Comparison of ENCODE assay signal across 8 cellular contexts in the genomic region with DNA sequence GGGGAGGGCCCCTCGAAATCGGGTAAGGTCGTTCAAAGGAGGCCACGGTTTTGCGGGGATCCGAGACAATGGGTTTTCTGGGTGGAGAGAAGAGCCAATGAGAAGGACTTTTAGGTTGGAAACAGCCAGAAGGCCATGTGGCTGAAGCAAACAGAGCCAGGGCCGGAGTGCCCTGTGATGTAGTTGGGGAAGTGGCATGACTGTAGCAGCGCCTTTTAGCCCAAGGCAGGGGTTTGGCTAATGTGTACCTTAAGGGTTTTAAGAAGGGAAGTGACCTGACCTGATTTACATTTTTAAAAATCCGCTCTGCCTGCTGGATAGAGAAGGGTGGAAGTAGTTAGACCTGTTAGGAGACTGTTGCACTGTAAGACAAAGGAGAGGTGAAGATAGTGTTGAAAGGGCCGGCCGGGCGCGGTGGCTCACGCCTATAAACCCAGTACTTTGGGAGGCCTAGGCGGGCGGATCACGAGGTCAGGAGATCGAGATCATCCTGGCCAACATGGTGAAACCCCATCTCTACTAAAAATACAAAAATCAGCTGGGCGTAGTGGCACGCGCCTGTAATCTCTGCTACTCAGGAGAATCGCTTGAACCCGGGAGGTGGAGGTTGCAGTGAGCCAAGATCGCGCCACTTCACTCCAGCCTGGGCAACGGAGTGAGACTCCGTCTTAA. TPM values are rescaled to one million over a fixed set of nuclear protein-coding genes. Genes with fewer than 3 reads are reported as not detected.
DNase-seq lines count a peak whose midpoint lies in the region; ATAC-seq, FAIRE-seq and TF ChIP-seq lines count a peak whose summit lies in the region.

No MANE protein-coding gene starts in this region.

- no peak for TF ChIP-seq EP300 in Ishikawa (IDR thresholded peaks at IDR 0.05; ENCODE audit: borderline replicate concordance)

- H3K27me3 Mint-ChIP-seq in T-cell: no peaks in the 10 kb centered on the region

- ATAC-seq in T-cell (replicated peaks in 1 of 4) (no peak), left colon (peak; percentile 33)

- no peak for TF ChIP-seq CTCF in colonic mucosa (IDR thresholded peaks at IDR 0.05)

- peak overlapping the region; percentile 74 for H3K4me3 ChIP-seq in colonic mucosa

- H3K4me1 Mint-ChIP-seq in T-cell: peaks cover 69 to 77% (median 76%) of the 10 kb centered on the region in 3 donors

- H3K4me1 ChIP-seq in colonic mucosa: peaks cover 17% of the 10 kb centered on the region

- no peak for TF ChIP-seq RAD21 in Ishikawa (IDR thresholded peaks at IDR 0.05; ENCODE audit: low read depth)

- intact Hi-C loops in colonic mucosa (cut with DNase I) (no loop called here), left colon (cut with DNase I, micrococcal nuclease) (no loop called here)

- H3K9me3 Mint-ChIP-seq in T-cell: no peaks in the 10 kb centered on the region

- peaks cover 7% of the 10 kb centered on the region for H3K36me3 Mint-ChIP-seq in T-cell

- peak overlapping the region; percentile 90 to 92 for H3K27ac Mint-ChIP-seq in T-cell

- H3K9ac ChIP-seq in colonic mucosa (ENCODE audit: low read depth in 2 of 2, low read length in 2 of 2): peak overlapping the region; percentile 92 to 97

- no peaks in the 10 kb centered on the region for H3K27me3 ChIP-seq in colonic mucosa

- POLR2A ChIA-PET in T-cell (lab: Charles Lee): no interaction called here

- DNase-seq in stimulated activated CD4-positive, alpha-beta T cell treated with anti-CD3 and anti-CD28 coated beads, Interleukin-15, amount 100 ng/mL, for 24 hours: peak; percentile 33
- DNase-seq in stimulated activated CD4-positive, alpha-beta T cell treated with anti-CD3 and anti-CD28 coated beads, Interleukin-2, amount 100 ng/mL, for 48 hours: no peak
- DNase-seq in T-cell (peak in 20 of 34 experiments; percentile 1 to 33 (median 12)), colonic mucosa (peak; percentile 65), left colon (peak; percentile 60 to 63), urothelium cell line (ENCODE audit: low spot score) (no peak)
- DNase-seq in stimulated activated CD4-positive, alpha-beta T cell treated with anti-CD3 and anti-CD28 coated beads, Interleukin-4, amount 100 ng/mL, for 1 hour: peak; percentile 6

- H3K9me3 ChIP-seq in colonic mucosa: no peaks in the 10 kb centered on the region

- H3K27ac ChIP-seq in colonic mucosa: peak overlapping the region; percentile 95

- no peak for FAIRE-seq in urothelium cell line (lab: Jason Lieb, UNC)

- no peaks in the 10 kb centered on the region for H3K36me3 ChIP-seq in colonic mucosa

- peak overlapping the region; percentile 87 to 96 (median 90) for H3K4me3 Mint-ChIP-seq in T-cell

- CTCF ChIA-PET in T-cell (lab: Charles Lee): no interaction called here

TF ChIP-seq in Ishikawa, 13 proteins besides CTCF, POLR2A, EP300 and RAD21:
- TF ChIP-seq EGR1 (IDR thresholded peaks at IDR 0.05): no peak
- TF ChIP-seq, protein P1, sequence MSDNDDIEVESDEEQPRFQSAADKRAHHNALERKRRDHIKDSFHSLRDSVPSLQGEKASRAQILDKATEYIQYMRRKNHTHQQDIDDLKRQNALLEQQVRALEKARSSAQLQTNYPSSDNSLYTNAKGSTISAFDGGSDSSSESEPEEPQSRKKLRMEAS (IDR thresholded peaks at IDR 0.05): peak; percentile 33

RNA-seq across cellular contexts. Expression of a gene that starts 1.0 kb away (rescaled TPM):
- total RNA-seq in T-cell (10 to 100 TPM; 16.2 to 23.6 (median 19.6) TPM), colonic mucosa (10 to 100 TPM; 17.6 to 21.2 TPM), left colon (10 to 100 TPM; 11.7 to 20.1 TPM)

RNA-seq across cellular contexts. Expression of a gene that starts 1.4 kb away (rescaled TPM):
- total RNA-seq in T-cell (1 to 10 TPM; 3.3 to 7.5 (median 5.7) TPM), colonic mucosa (10 to 100 TPM in 1 of 2 donors, 1 to 10 TPM in 1; 6.0 to 15.0 TPM), left colon (10 to 100 TPM; 12.4 to 14.0 TPM)

Comparison
In these comparisons a context has a peak if more than half of its experiments do, and no peak if none do; other contexts are left out.
1. DNase-seq: peak in stimulated activated CD4-positive, alpha-beta T cell treated with anti-CD3 and anti-CD28 coated beads, Interleukin-15, amount 100 ng/mL, for 24 hours (single experiment), T-cell (20 of 34), colonic mucosa (single experiment), left colon (2 of 2) and stimulated activated CD4-positive, alpha-beta T cell treated with anti-CD3 and anti-CD28 coated beads, Interleukin-4, amount 100 ng/mL, for 1 hour (single experiment); none in stimulated activated CD4-positive, alpha-beta T cell treated with anti-CD3 and anti-CD28 coated beads, Interleukin-2, amount 100 ng/mL, for 48 hours (0 of 2) and urothelium cell line (single experiment).